ENCODE assay signal across 8 cellular contexts in the genomic region with DNA sequence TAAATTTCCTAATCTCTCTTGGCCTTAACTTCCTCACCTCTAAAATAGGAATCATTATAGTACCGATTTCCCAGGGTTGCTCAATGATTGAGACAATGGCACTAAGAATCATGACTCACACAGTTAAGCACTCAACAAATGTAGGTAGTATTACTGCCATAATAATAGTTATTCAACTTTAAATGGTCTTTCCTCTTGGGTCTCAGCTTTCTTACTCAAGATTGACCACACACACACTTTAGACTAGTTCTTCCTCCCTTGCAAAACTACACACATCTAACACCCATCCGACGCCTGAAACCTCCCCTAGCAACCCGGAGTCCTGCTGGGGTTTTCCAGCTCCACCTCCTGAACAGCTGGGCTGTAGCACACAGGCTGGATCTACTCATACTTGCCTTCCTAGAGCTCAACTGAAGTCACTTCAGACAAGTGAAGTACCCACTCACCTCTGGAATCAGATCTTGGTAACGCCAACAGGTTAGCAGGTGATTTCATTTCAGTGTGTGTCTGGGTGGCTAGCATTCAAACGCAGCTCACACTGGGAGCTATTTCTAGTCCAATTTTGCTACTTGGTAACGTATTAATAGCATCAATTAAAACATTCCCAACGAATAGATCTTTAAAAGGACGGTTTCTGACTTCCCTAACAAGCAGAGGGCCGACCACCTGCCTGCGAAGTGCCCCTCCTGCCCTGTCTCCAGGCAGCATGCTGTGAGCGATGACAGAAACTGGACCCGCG. TPM values are rescaled to one million over a fixed set of nuclear protein-coding genes. Genes with fewer than 3 reads are reported as not detected.
DNase-seq lines count a peak whose midpoint lies in the region; ATAC-seq and TF ChIP-seq lines count a peak whose summit lies in the region.

No MANE protein-coding gene starts in this region.

- TF ChIP-seq EP300 in ovary (IDR thresholded peaks at IDR 0.05), result no peak

- intact Hi-C loops in ovary (cut with DNase I), result loop anchor here in 1 of 4 donors (10.0 kb wide), 1 partner anchor 448 kb away; a partner anchor contains a TSS

- H3K27ac ChIP-seq in CD4-positive, CD25-positive, alpha-beta regulatory T cell (ENCODE audit: insufficient read depth, low read length, poor library complexity, severe bottlenecking), result peak overlapping the region; percentile 68
- H3K27ac ChIP-seq in ovary, result peak overlapping the region in 1 of 2 donors; percentile 16

- no peak for TF ChIP-seq POLR2A in ovary (IDR thresholded peaks at IDR 0.05)

- H3K27ac Mint-ChIP-seq in CD4-positive, CD25-positive, alpha-beta regulatory T cell, result peak overlapping the region; percentile 5 to 89 (median 84)

- peaks cover 10% of the 10 kb centered on the region for H3K36me3 Mint-ChIP-seq in CD4-positive, CD25-positive, alpha-beta regulatory T cell

- H3K36me3 ChIP-seq in CD4-positive, CD25-positive, alpha-beta regulatory T cell (ENCODE audit: control insufficient read depth, insufficient read depth, low read length), result no peaks in the 10 kb centered on the region
- H3K36me3 ChIP-seq in ovary, result no peaks in the 10 kb centered on the region

- TF ChIP-seq CTCF in fibroblast of mammary gland (conservative IDR thresholded peaks at IDR 0.05; ENCODE audit: control insufficient read depth, insufficient read depth, low read depth, low read length) (no peak), ovary (IDR thresholded peaks at IDR 0.05) (no peak)

- H3K4me3 ChIP-seq in CD4-positive, CD25-positive, alpha-beta regulatory T cell (ENCODE audit: low read depth, low read length), result peak overlapping the region; percentile 97
- peak overlapping the region; percentile 65 for H3K4me3 ChIP-seq in fibroblast of mammary gland (ENCODE audit: control insufficient read depth, low read depth, low read length)
- H3K4me3 ChIP-seq in ovary, result peak overlapping the region; percentile 92

- no peaks in the 10 kb centered on the region for H3K9me3 Mint-ChIP-seq in CD4-positive, CD25-positive, alpha-beta regulatory T cell

- peak overlapping the region; percentile 85 to 97 (median 89) for H3K4me3 Mint-ChIP-seq in CD4-positive, CD25-positive, alpha-beta regulatory T cell

- no peak for ATAC-seq in CD4-positive, CD25-positive, alpha-beta regulatory T cell (ENCODE audit: low read depth in 2 of 2)
- peak; percentile 37 for ATAC-seq in GM19025 (IDR thresholded peaks at IDR 0.05; ENCODE audit: low read depth, unreplicated experiment)
- peak; percentile 39 for ATAC-seq in HG03175 (IDR thresholded peaks at IDR 0.05; ENCODE audit: unreplicated experiment)

- H3K4me1 ChIP-seq in CD4-positive, CD25-positive, alpha-beta regulatory T cell (ENCODE audit: control insufficient read depth, insufficient read depth, low read length, poor library complexity, severe bottlenecking), result peaks cover 60% of the 10 kb centered on the region
- H3K4me1 ChIP-seq in ovary (ENCODE audit: insufficient read depth), result peaks cover 5% of the 10 kb centered on the region

- WGBS in ovary, 3 donors, result 1 to 4% (median 4%) methylated on average over 14 of the region's 14 CpGs

- H3K27me3 ChIP-seq in CD4-positive, CD25-positive, alpha-beta regulatory T cell (ENCODE audit: control insufficient read depth, insufficient read depth, low read length), result no peaks in the 10 kb centered on the region
- no peaks in the 10 kb centered on the region for H3K27me3 ChIP-seq in ovary

- H3K9me3 ChIP-seq in CD4-positive, CD25-positive, alpha-beta regulatory T cell (ENCODE audit: control insufficient read depth in 2 of 2, low read length in 2 of 2), result no peaks in the 10 kb centered on the region
- no peaks in the 10 kb centered on the region for H3K9me3 ChIP-seq in ovary

- peaks cover 35 to 66% (median 58%) of the 10 kb centered on the region in 4 donors for H3K4me1 Mint-ChIP-seq in CD4-positive, CD25-positive, alpha-beta regulatory T cell

- no peaks in the 10 kb centered on the region for H3K27me3 Mint-ChIP-seq in CD4-positive, CD25-positive, alpha-beta regulatory T cell

- peak; percentile 24 to 53 (median 27) for DNase-seq in CD4-positive, CD25-positive, alpha-beta regulatory T cell
- DNase-seq in NCI-H748 treated with DMSO at 0.1 percent for 48 hours (lab: John Stamatoyannopoulos, UW) (peak; percentile 39), fibroblast of mammary gland (ENCODE audit: low read depth) (peak; percentile 83), ovary (no peak), ureter (ENCODE audit: low spot score) (peak; percentile 54)
- peak; percentile 61 for DNase-seq in activated CD8-positive, alpha-beta memory T cell treated with anti-CD3 and anti-CD28 coated beads, Interleukin-2, amount 50 U/mL, for 48 hours

RNA-seq across cellular contexts. Expression of a gene that starts 1.2 kb away (rescaled TPM):
- total RNA-seq in CD4-positive, CD25-positive, alpha-beta regulatory T cell, result 162 TPM
- polyA plus RNA-seq in CD4-positive, CD25-positive, alpha-beta regulatory T cell, result 100 to 1,000 TPM in 3 of 4 donors, 10 to 100 TPM in 1; 83.3 to 125 (median 110) TPM
- total RNA-seq in ovary, result 10 to 100 TPM; 23.9 to 70.8 (median 27.7) TPM
- polyA plus RNA-seq in ovary, result 10 to 100 TPM; 24.7 to 47.3 TPM
- 62.2 TPM for total RNA-seq in ureter

Comparison
In these comparisons a context has a peak if more than half of its experiments do, and no peak if none do; other contexts are left out.
1. ATAC-seq: peak in GM19025 (single experiment) and HG03175 (single experiment); none in CD4-positive, CD25-positive, alpha-beta regulatory T cell (0 of 2).
2. DNase-seq: peak in CD4-positive, CD25-positive, alpha-beta regulatory T cell (3 of 3), NCI-H748 treated with DMSO at 0.1 percent for 48 hours (single experiment), activated CD8-positive, alpha-beta memory T cell treated with anti-CD3 and anti-CD28 coated beads, Interleukin-2, amount 50 U/mL, for 48 hours (single experiment), fibroblast of mammary gland (single experiment) and ureter (single experiment); none in ovary (0 of 5).
3. Peak in every context shown above with its lines, with median percentiles within 50 percentile points of each other: H3K4me3 ChIP-seq.